ENCODE assay signal across 37 cellular contexts in genomic region chr19:15859187-15859586, GRCh38. TPM values are rescaled to one million over a fixed set of nuclear protein-coding genes. Genes with fewer than 3 reads are reported as not detected.
"Had no signal": no experiment of that assay in that cellular context is flagged by ENCODE, and none has a peak within 500 bp of the region (broad histone marks: within the 10 kb centered on the region; RNA-seq: fewer than 3 reads in every experiment).

No MANE protein-coding gene starts in this region.

- H3K36me3 ChIP-seq: adrenal gland, esophagus muscularis mucosa, gastrocnemius medialis, heart left ventricle, WERI-Rb-1 had no signal

- H3K27ac ChIP-seq: adrenal gland, body of pancreas, esophagus muscularis mucosa, foreskin keratinocyte, gastrocnemius medialis, heart left ventricle, WERI-Rb-1 had no signal

- H3K27ac Mint-ChIP-seq: activated B cell treated with CpG ODN at 0.5 μM for 24 hours; activated CD8-positive, alpha-beta T cell treated with anti-CD3 and anti-CD28 coated beads for 36 hours; activated naive CD4-positive, alpha-beta T cell treated with anti-CD3 and anti-CD28 coated beads for 36 hours; activated naive CD4-positive, alpha-beta T cell treated with anti-CD3 and anti-CD28 coated beads, Interleukin-2, amount 50 U/mL, for 24 hours; activated naive CD8-positive, alpha-beta T cell treated with anti-CD3 and anti-CD28 coated beads for 36 hours; activated naive CD8-positive, alpha-beta T cell treated with anti-CD3 and anti-CD28 coated beads, Interleukin-2, amount 50 U/mL, for 24 hours; activated T-cell treated with anti-CD3 and anti-CD28 coated beads, Interleukin-2, amount 50 U/mL, for 24 hours; activated T-cell treated with anti-CD3 and anti-CD28 coated beads, Interleukin-2, amount 50 U/mL, for 72 hours; effector memory CD8-positive, alpha-beta T cell; T-helper 2 cell treated with Interferon-gamma antibody and Interleukin-4, amounts not matched to agents 5 μg/mL and 100 μg/mL, for 36 hours had no signal

- H3K9me3 Mint-ChIP-seq: activated B cell treated with CpG ODN at 0.5 μM for 24 hours; activated CD8-positive, alpha-beta T cell treated with anti-CD3 and anti-CD28 coated beads for 36 hours; activated naive CD4-positive, alpha-beta T cell treated with anti-CD3 and anti-CD28 coated beads for 36 hours; activated naive CD4-positive, alpha-beta T cell treated with anti-CD3 and anti-CD28 coated beads, Interleukin-2, amount 50 U/mL, for 24 hours; activated naive CD8-positive, alpha-beta T cell treated with anti-CD3 and anti-CD28 coated beads for 36 hours; activated naive CD8-positive, alpha-beta T cell treated with anti-CD3 and anti-CD28 coated beads, Interleukin-2, amount 50 U/mL, for 24 hours; activated T-cell treated with anti-CD3 and anti-CD28 coated beads, Interleukin-2, amount 50 U/mL, for 24 hours; activated T-cell treated with anti-CD3 and anti-CD28 coated beads, Interleukin-2, amount 50 U/mL, for 72 hours; effector memory CD8-positive, alpha-beta T cell; T-helper 2 cell treated with Interferon-gamma antibody and Interleukin-4, amounts not matched to agents 5 μg/mL and 100 μg/mL, for 36 hours had no signal

- DNase-seq: activated B cell treated with CpG ODN at 0.5 μM for 24 hours; activated CD4-positive, alpha-beta T cell treated with anti-CD3 and anti-CD28 coated beads for 48 hours; activated CD4-positive, alpha-beta T cell treated with anti-CD3 and anti-CD28 coated beads, Interleukin-2, amount 50 U/mL, for 1 hour; activated CD4-positive, alpha-beta T cell treated with anti-CD3 and anti-CD28 coated beads, Interleukin-2, amount 50 U/mL, for 48 hours; activated CD8-positive, alpha-beta memory T cell treated with anti-CD3 and anti-CD28 coated beads, Interleukin-2, amount 50 U/mL, for 48 hours; activated CD8-positive, alpha-beta T cell treated with anti-CD3 and anti-CD28 coated beads for 36 hours; activated effector memory CD4-positive, alpha-beta T cell treated with anti-CD3 and anti-CD28 coated beads, Interleukin-2, amount 50 U/mL, for 16 hours; activated naive CD4-positive, alpha-beta T cell treated with anti-CD3 and anti-CD28 coated beads for 36 hours; activated naive CD8-positive, alpha-beta T cell treated with anti-CD3 and anti-CD28 coated beads for 36 hours; activated naive CD8-positive, alpha-beta T cell treated with anti-CD3 and anti-CD28 coated beads, Interleukin-2, amount 50 U/mL, for 24 hours; activated T-cell treated with anti-CD3 and anti-CD28 coated beads for 4 hours; activated T-cell treated with anti-CD3 and anti-CD28 coated beads, Interleukin-2, amount 50 U/mL, for 24 hours; activated T-cell treated with anti-CD3 and anti-CD28 coated beads, Interleukin-2, amount 50 U/mL, for 72 hours; adrenal gland; amygdala; aorta; body of pancreas; caudate nucleus; cortex of kidney; dermis blood vessel endothelial cell; effector CD4-positive, alpha-beta T cell; effector memory CD8-positive, alpha-beta T cell; erythroblast; foreskin keratinocyte; gastrocnemius medialis; glutamatergic neuron; heart left ventricle; hypothalamus; T1000; WERI-Rb-1 had no signal

- H3K4me3 ChIP-seq: adrenal gland, body of pancreas, esophagus muscularis mucosa, gastrocnemius medialis, heart left ventricle had no signal

- H3K36me3 Mint-ChIP-seq: activated naive CD4-positive, alpha-beta T cell treated with anti-CD3 and anti-CD28 coated beads, Interleukin-2, amount 50 U/mL, for 24 hours; activated naive CD8-positive, alpha-beta T cell treated with anti-CD3 and anti-CD28 coated beads for 36 hours had no signal

- H3K27me3 ChIP-seq: gastrocnemius medialis had no signal

- H3K4me1 ChIP-seq: adrenal gland, body of pancreas, esophagus muscularis mucosa, foreskin keratinocyte, gastrocnemius medialis, heart left ventricle had no signal

- H3K4me1 Mint-ChIP-seq: activated B cell treated with CpG ODN at 0.5 μM for 24 hours; activated naive CD4-positive, alpha-beta T cell treated with anti-CD3 and anti-CD28 coated beads, Interleukin-2, amount 50 U/mL, for 24 hours; activated naive CD8-positive, alpha-beta T cell treated with anti-CD3 and anti-CD28 coated beads for 36 hours; activated naive CD8-positive, alpha-beta T cell treated with anti-CD3 and anti-CD28 coated beads, Interleukin-2, amount 50 U/mL, for 24 hours had no signal

- H3K4me3 Mint-ChIP-seq: activated B cell treated with CpG ODN at 0.5 μM for 24 hours; activated CD8-positive, alpha-beta T cell treated with anti-CD3 and anti-CD28 coated beads for 36 hours; activated naive CD4-positive, alpha-beta T cell treated with anti-CD3 and anti-CD28 coated beads for 36 hours; activated naive CD4-positive, alpha-beta T cell treated with anti-CD3 and anti-CD28 coated beads, Interleukin-2, amount 50 U/mL, for 24 hours; activated naive CD8-positive, alpha-beta T cell treated with anti-CD3 and anti-CD28 coated beads for 36 hours; activated naive CD8-positive, alpha-beta T cell treated with anti-CD3 and anti-CD28 coated beads, Interleukin-2, amount 50 U/mL, for 24 hours; activated T-cell treated with anti-CD3 and anti-CD28 coated beads, Interleukin-2, amount 50 U/mL, for 24 hours; activated T-cell treated with anti-CD3 and anti-CD28 coated beads, Interleukin-2, amount 50 U/mL, for 72 hours; effector memory CD8-positive, alpha-beta T cell; T-helper 2 cell treated with Interferon-gamma antibody and Interleukin-4, amounts not matched to agents 5 μg/mL and 100 μg/mL, for 36 hours had no signal

- FAIRE-seq: colon had no signal

- H3K9me3 ChIP-seq: adrenal gland, body of pancreas, esophagus muscularis mucosa, gastrocnemius medialis, heart left ventricle had no signal

- ATAC-seq: activated CD4-positive, CD25-positive, alpha-beta regulatory T cell treated with anti-CD3 and anti-CD28 coated beads, Interleukin-2, amount 50 U/mL, for 24 hours; activated CD8-positive, alpha-beta T cell treated with anti-CD3 and anti-CD28 coated beads for 36 hours; activated naive CD8-positive, alpha-beta T cell treated with anti-CD3 and anti-CD28 coated beads, Interleukin-2, amount 50 U/mL, for 24 hours; activated T-cell treated with anti-CD3 and anti-CD28 coated beads, Interleukin-2, amount 50 U/mL, for 72 hours; body of pancreas; effector memory CD8-positive, alpha-beta T cell; foreskin keratinocyte; gastrocnemius medialis; heart left ventricle had no signal

- H3K27me3 Mint-ChIP-seq: activated CD8-positive, alpha-beta T cell treated with anti-CD3 and anti-CD28 coated beads for 36 hours; activated naive CD4-positive, alpha-beta T cell treated with anti-CD3 and anti-CD28 coated beads, Interleukin-2, amount 50 U/mL, for 24 hours; activated naive CD8-positive, alpha-beta T cell treated with anti-CD3 and anti-CD28 coated beads for 36 hours; activated naive CD8-positive, alpha-beta T cell treated with anti-CD3 and anti-CD28 coated beads, Interleukin-2, amount 50 U/mL, for 24 hours; activated T-cell treated with anti-CD3 and anti-CD28 coated beads, Interleukin-2, amount 50 U/mL, for 24 hours had no signal

RNA-seq across cellular contexts. Expression of gene CYP4F2, which starts 38.7 kb away (rescaled TPM):
- total RNA-seq: activated B cell treated with CpG ODN at 0.5 μM for 24 hours, adrenal gland, aorta, body of pancreas, chondrocyte, dermis blood vessel endothelial cell, esophagus muscularis mucosa, foreskin keratinocyte, heart left ventricle had no signal
- polyA plus RNA-seq: adrenal gland, heart left ventricle had no signal

RNA-seq across cellular contexts. Expression of gene OR10H1, which starts 43.7 kb away (rescaled TPM):
- total RNA-seq: activated B cell treated with CpG ODN at 0.5 μM for 24 hours; activated CD8-positive, alpha-beta memory T cell treated with anti-CD3 and anti-CD28 coated beads for 36 hours; activated CD8-positive, alpha-beta T cell treated with anti-CD3 and anti-CD28 coated beads for 36 hours; activated naive CD4-positive, alpha-beta T cell treated with anti-CD3 and anti-CD28 coated beads for 36 hours; activated naive CD8-positive, alpha-beta T cell treated with anti-CD3 and anti-CD28 coated beads for 36 hours; adrenal gland; body of pancreas; chondrocyte; dermis blood vessel endothelial cell; esophagus muscularis mucosa; foreskin keratinocyte; gastrocnemius medialis had no signal
- polyA plus RNA-seq: adrenal gland, aorta, foreskin keratinocyte, heart left ventricle had no signal
